ENCODE assay signal across 8 cellular contexts in the genomic region with DNA sequence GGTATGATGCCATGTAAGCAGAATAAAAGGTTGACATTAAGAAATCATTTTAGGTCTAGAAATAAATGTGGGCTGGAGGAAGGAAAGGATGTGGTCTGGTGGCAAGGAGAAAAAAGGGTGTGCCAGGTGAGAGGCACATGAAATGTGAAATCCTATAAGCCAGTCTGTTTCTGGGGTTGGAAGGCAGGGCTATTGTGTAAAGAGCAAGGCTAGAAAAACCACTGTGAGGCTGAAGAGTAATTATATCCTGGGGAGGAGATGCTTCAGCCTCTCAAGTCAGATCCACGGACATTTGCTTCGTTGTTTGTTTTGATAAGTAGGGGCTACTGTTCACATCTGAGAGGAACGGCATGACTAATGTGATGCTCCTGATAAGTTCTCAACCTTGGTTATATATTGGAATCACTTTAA.
DNase-seq lines count a peak whose midpoint lies in the region; ATAC-seq, FAIRE-seq and TF ChIP-seq lines count a peak whose summit lies in the region.
"Had no signal": no experiment of that assay in that cellular context is flagged by ENCODE, and none has a peak within 500 bp of the region (broad histone marks: within the 10 kb centered on the region; RNA-seq: fewer than 3 reads in every experiment).

No MANE protein-coding gene starts in this region.

- ATAC-seq in HG02938 (IDR thresholded peaks at IDR 0.05; ENCODE audit: unreplicated experiment) (peak; percentile 36), T-cell (replicated peaks in 1 of 4) (peak; percentile 81 to 91 (median 88)), HG03520 (IDR thresholded peaks at IDR 0.05; ENCODE audit: unreplicated experiment) (no peak)

- TF ChIP-seq POLR2A in GM12892 (IDR thresholded peaks at IDR 0.05; ENCODE audit: low read depth, low read length), result no peak

- no peaks in the 10 kb centered on the region for H3K27me3 ChIP-seq in H7 (ENCODE audit: control insufficient read depth, insufficient read depth, low read length)

- H3K9me3 Mint-ChIP-seq in T-cell, result no peaks in the 10 kb centered on the region

- H3K27me3 Mint-ChIP-seq in T-cell, result no peaks in the 10 kb centered on the region

- peak overlapping the region; percentile 66 to 67 (median 67) for H3K4me3 Mint-ChIP-seq in T-cell

- peak; percentile 71 for FAIRE-seq in GM12892 (lab: Jason Lieb, UNC)

- H3K4me1 Mint-ChIP-seq in T-cell, result peaks cover 33 to 51% (median 40%) of the 10 kb centered on the region in 3 donors

- H3K27ac Mint-ChIP-seq in T-cell, result peak overlapping the region; percentile 73 to 85

- H3K36me3 ChIP-seq in H7 (replicated peaks; ENCODE audit: control insufficient read depth, insufficient read depth, low read length), result no peaks in the 10 kb centered on the region

- POLR2A ChIA-PET in T-cell (lab: Charles Lee), result no interaction called here

- CTCF ChIA-PET in T-cell (lab: Charles Lee), result no interaction called here

- DNase-seq in GM12892 (ENCODE audit: insufficient read length), result no peak
- DNase-seq in T-cell, result peak in 15 of 34 experiments; percentile 4 to 16 (median 7)
- peak; percentile 82 for DNase-seq in iris pigment epithelial cell (ENCODE audit: low read depth)
- DNase-seq in H7, result no peak
- DNase-seq in dedifferentiated amniotic fluid mesenchymal stem cell (ENCODE audit: extremely low spot score), result no peak
- DNase-seq: mesendoderm had no signal

- no peaks in the 10 kb centered on the region for H3K36me3 Mint-ChIP-seq in T-cell

- H3K4me3 ChIP-seq in H7 (ENCODE audit: insufficient read depth, low read depth, low read length), result no peak overlapping the region
